Comparison of ENCODE assay signal across 25 cellular contexts in the genomic region with DNA sequence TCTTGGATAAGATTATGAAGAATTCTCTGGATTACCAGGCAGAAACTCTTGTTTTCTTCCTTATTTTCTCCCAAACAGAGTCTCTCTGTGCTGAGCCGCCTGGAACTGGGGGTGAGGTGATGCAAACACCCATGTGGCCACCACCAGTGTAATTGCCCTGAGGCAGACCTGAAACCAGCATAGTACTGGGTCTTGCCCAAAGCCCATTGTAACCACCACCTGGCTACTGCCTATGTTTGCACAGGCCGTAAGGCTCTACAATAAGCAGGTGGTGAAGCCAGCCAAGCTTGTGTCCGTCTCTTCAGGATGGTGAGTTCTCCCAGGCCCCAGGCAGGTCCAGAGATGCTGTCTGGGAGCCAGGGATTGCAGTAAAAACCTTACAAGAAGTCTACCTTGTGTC.
"Had no signal": no experiment of that assay in that cellular context is flagged by ENCODE, and none has a peak within 500 bp of the region (broad histone marks: within the 10 kb centered on the region; RNA-seq: fewer than 3 reads in every experiment).

No MANE protein-coding gene starts in this region.

- H3K36me3 ChIP-seq: Peyer's patch had no signal

- H3K9ac ChIP-seq: KMS-11 had no signal

- H3K27ac Mint-ChIP-seq: activated CD8-positive, alpha-beta T cell treated with anti-CD3 and anti-CD28 coated beads for 36 hours; activated T-cell treated with anti-CD3 and anti-CD28 coated beads, Interleukin-2, amount 50 U/mL, for 72 hours; activated T-helper 2 cell treated with anti-CD3 and anti-CD28 coated beads, Interferon-gamma antibody, Interleukin-2, Interleukin-4, amounts not matched to agents 10 μg/mL and 5 μg/mL and 100 μg/mL, durations not matched to agents 14 hours and 24 hours and 36 hours; T-helper 1 cell treated with Interleukin-12 subunit alpha and Interleukin-12 subunit beta and Interleukin-4 antibody, amounts not matched to agents 30 μg/mL and 1 μg/mL, for 36 hours had no signal

- H3K27me3 Mint-ChIP-seq: activated CD8-positive, alpha-beta T cell treated with anti-CD3 and anti-CD28 coated beads for 36 hours; central memory CD8-positive, alpha-beta T cell had no signal

- H3K4me3 Mint-ChIP-seq: activated CD8-positive, alpha-beta T cell treated with anti-CD3 and anti-CD28 coated beads for 36 hours; activated T-cell treated with anti-CD3 and anti-CD28 coated beads, Interleukin-2, amount 50 U/mL, for 72 hours; central memory CD8-positive, alpha-beta T cell; T-helper 1 cell treated with Interleukin-12 subunit alpha and Interleukin-12 subunit beta and Interleukin-4 antibody, amounts not matched to agents 30 μg/mL and 1 μg/mL, for 36 hours had no signal

- ATAC-seq: activated CD4-positive, CD25-positive, alpha-beta regulatory T cell treated with anti-CD3 and anti-CD28 coated beads, Interleukin-2, amount 50 U/mL, for 24 hours; activated CD8-positive, alpha-beta T cell treated with anti-CD3 and anti-CD28 coated beads for 36 hours; activated T-cell treated with anti-CD3 and anti-CD28 coated beads, Interleukin-2, amount 50 U/mL, for 72 hours had no signal

- H3K4me3 ChIP-seq: Peyer's patch had no signal

- H3K4me1 Mint-ChIP-seq: central memory CD8-positive, alpha-beta T cell had no signal

- DNase-seq: activated CD4-positive, alpha-beta T cell treated with anti-CD3 and anti-CD28 coated beads for 4 hours; activated CD8-positive, alpha-beta memory T cell treated with anti-CD3 and anti-CD28 coated beads, Interleukin-2, amount 50 U/mL, for 4 hours; activated CD8-positive, alpha-beta T cell treated with anti-CD3 and anti-CD28 coated beads for 36 hours; activated naive CD4-positive, alpha-beta T cell treated with anti-CD3 and anti-CD28 coated beads, Interleukin-2, amount 50 U/mL, for 16 hours; activated T-cell treated with anti-CD3 and anti-CD28 coated beads, Interleukin-2, amount 50 U/mL, for 72 hours; aorta; MM.1S; NCI-H1105; NCI-H1436; NCI-H187 treated with DMSO at 0.1 percent for 48 hours; NCI-H2081 treated with DMSO at 0.1 percent for 48 hours; NCI-H2227 treated with DMSO at 0.1 percent for 48 hours; NCI-H446 treated with DMSO at 0.1 percent for 48 hours; NCI-H524 treated with DMSO at 0.1 percent for 48 hours; NCI-H774; NK-92 treated with Interleukin-12 subunit alpha and Interleukin-12 subunit beta, amount 100 ng/mL, for 24 hours; OCI-M1; Peyer's patch; Right ventricle myocardium superior had no signal

- H3K27me3 ChIP-seq: Peyer's patch had no signal

- H3K4me2 ChIP-seq: KMS-11 had no signal

- H3K4me1 ChIP-seq: Peyer's patch had no signal

- H3K27ac ChIP-seq: KMS-11, Peyer's patch, RWPE1 had no signal
